Comparison of ENCODE assay signal across 10 cellular contexts in genomic region chr12:121980211-121980891, GRCh38. TPM values are rescaled to one million over a fixed set of nuclear protein-coding genes. Genes with fewer than 3 reads are reported as not detected.
DNase-seq lines count a peak whose midpoint lies in the region; ATAC-seq and TF ChIP-seq lines count a peak whose summit lies in the region.
"Had no signal": no experiment of that assay in that cellular context is flagged by ENCODE, and none has a peak within 500 bp of the region (broad histone marks: within the 10 kb centered on the region; RNA-seq: fewer than 3 reads in every experiment).

No MANE protein-coding gene starts in this region.

- no peaks in the 10 kb centered on the region for H3K4me1 Mint-ChIP-seq in T-helper 17 cell

- no peak overlapping the region for H2BK120ac ChIP-seq in neuronal stem cell (ENCODE audit: low read depth, low read length)

- H2AFZ ChIP-seq in neuronal stem cell (ENCODE audit: low read length), result peak overlapping the region; percentile 22

- H3K18ac ChIP-seq in neuronal stem cell (ENCODE audit: low read length), result no peak overlapping the region

- no peaks in the 10 kb centered on the region for H3K36me3 Mint-ChIP-seq in T-helper 17 cell (ENCODE audit: low read depth)
- H3K36me3 Mint-ChIP-seq: activated naive CD8-positive, alpha-beta T cell treated with anti-CD3 and anti-CD28 coated beads, Interleukin-2, amount 10 ng/mL, durations not matched to agents 7 days and 5 days had no signal

- H3K27me3 Mint-ChIP-seq in T-helper 17 cell, result no peaks in the 10 kb centered on the region

- no peak overlapping the region for H4K8ac ChIP-seq in neuronal stem cell (ENCODE audit: low read depth, low read length)

- H3K79me1 ChIP-seq in neuronal stem cell (ENCODE audit: low read depth, low read length), result no peaks in the 10 kb centered on the region

- no CpG with 5 or more reads among the region's 11 CpGs for WGBS in neuronal stem cell (ENCODE audit: extremely low coverage in 2 of 2, insufficient read length in 2 of 2, insufficient replicate concordance in 1 of 2), 2 donors

- no peak overlapping the region for H3K23ac ChIP-seq in neuronal stem cell (ENCODE audit: low read depth, low read length, poor library complexity)

- DNase-seq in T-helper 17 cell (no peak), neuronal stem cell (ENCODE audit: low spot score) (no peak), KG1 (lab: John Stamatoyannopoulos, UW) (no peak), breast epithelium (ENCODE audit: low spot score in 2 of 2) (no peak)
- DNase-seq: activated naive CD8-positive, alpha-beta T cell treated with anti-CD3 and anti-CD28 coated beads, Interleukin-2, amount 10 ng/mL, durations not matched to agents 7 days and 5 days; NCI-H446 had no signal

- H2BK5ac ChIP-seq in neuronal stem cell (ENCODE audit: low read length), result no peak overlapping the region

- H3K9me3 ChIP-seq in T-helper 17 cell (ENCODE audit: control insufficient read depth, low read length, poor library complexity, severe bottlenecking) (no peaks in the 10 kb centered on the region), neuronal stem cell (replicated peaks in 1 of 2; ENCODE audit: control insufficient read depth in 2 of 2, insufficient read depth in 1 of 2, low read depth in 1 of 2, low read length in 2 of 2) (peaks cover 0 to 2% of the 10 kb centered on the region in 2 donors), breast epithelium (no peaks in the 10 kb centered on the region)

- no peak overlapping the region for H3K4ac ChIP-seq in neuronal stem cell (ENCODE audit: low read length)

- H3K4me3 Mint-ChIP-seq in T-helper 17 cell, result no peak overlapping the region
- H3K4me3 Mint-ChIP-seq: activated naive CD8-positive, alpha-beta T cell treated with anti-CD3 and anti-CD28 coated beads, Interleukin-2, amount 10 ng/mL, durations not matched to agents 7 days and 5 days had no signal

- TF ChIP-seq CTCF in breast epithelium (IDR thresholded peaks at IDR 0.05), result no peak

- ATAC-seq in GM18511 (IDR thresholded peaks at IDR 0.05; ENCODE audit: unreplicated experiment) (peak; percentile 73), HG02884 (IDR thresholded peaks at IDR 0.05; ENCODE audit: unreplicated experiment) (peak; percentile 59), T-helper 17 cell (peak; percentile 53), esophagus mucosa (no peak), GM19455 (IDR thresholded peaks at IDR 0.05; ENCODE audit: unreplicated experiment) (no peak)

- intact Hi-C loops in breast epithelium (cut with DNase I; ENCODE audit: low total_unique reads), result loop anchor here (5.0 kb wide), 1 partner anchor 452 kb away; no protein-coding TSS in a partner anchor

- no peak overlapping the region for H4K91ac ChIP-seq in neuronal stem cell (ENCODE audit: low read depth, low read length, poor library complexity)

- H3K4me2 ChIP-seq in neuronal stem cell (ENCODE audit: insufficient read depth, low read length, poor library complexity, severe bottlenecking), result no peak overlapping the region

- peak overlapping the region; percentile 8 for H2BK15ac ChIP-seq in neuronal stem cell (ENCODE audit: low read length)

- H3K27ac ChIP-seq in neuronal stem cell (replicated peaks; ENCODE audit: low read length) (no peak overlapping the region), breast epithelium (no peak overlapping the region)

- peak overlapping the region in 1 of 2 donors; percentile 4 for H3K4me3 ChIP-seq in neuronal stem cell (ENCODE audit: low read length in 2 of 2)
- no peak overlapping the region for H3K4me3 ChIP-seq in breast epithelium

- H3K27me3 ChIP-seq in neuronal stem cell (ENCODE audit: control insufficient read depth in 3 of 3, insufficient read depth in 3 of 3, low read depth in 1 of 3, low read length in 3 of 3), result peaks cover 0 to 33% (median 0%) of the 10 kb centered on the region in 3 experiments
- H3K27me3 ChIP-seq in breast epithelium, result no peaks in the 10 kb centered on the region

- no peak overlapping the region for H2BK12ac ChIP-seq in neuronal stem cell (ENCODE audit: low read length)

- H3K14ac ChIP-seq in neuronal stem cell (ENCODE audit: low read length), result peak overlapping the region; percentile 1

- TF ChIP-seq POLR2A in breast epithelium (IDR thresholded peaks at IDR 0.05), result no peak

- H3K36me3 ChIP-seq in neuronal stem cell (replicated peaks in 1 of 2; ENCODE audit: control insufficient read depth in 2 of 2, insufficient read depth in 2 of 2, low read length in 2 of 2) (no peaks in the 10 kb centered on the region), breast epithelium (no peaks in the 10 kb centered on the region)

- H2AK5ac ChIP-seq in neuronal stem cell (ENCODE audit: low read depth, low read length), result no peak overlapping the region

- no peak overlapping the region for H3K9ac ChIP-seq in neuronal stem cell (ENCODE audit: low read depth, low read length, poor library complexity)

- H3K4me1 ChIP-seq in neuronal stem cell (ENCODE audit: control insufficient read depth in 2 of 2, insufficient read depth in 1 of 2, low read depth in 1 of 2, low read length in 2 of 2), result peaks cover 3 to 8% of the 10 kb centered on the region in 2 donors
- H3K4me1 ChIP-seq in breast epithelium, result no peaks in the 10 kb centered on the region

- H3K27ac Mint-ChIP-seq in T-helper 17 cell, result peak overlapping the region; percentile 16
- H3K27ac Mint-ChIP-seq: activated naive CD8-positive, alpha-beta T cell treated with anti-CD3 and anti-CD28 coated beads, Interleukin-2, amount 10 ng/mL, durations not matched to agents 7 days and 5 days had no signal

RNA-seq across cellular contexts. Expression of gene BCL7A, which starts 41.3 kb away (rescaled TPM):
- total RNA-seq in T-helper 17 cell (1 to 10 TPM; 2.6 to 4.0 TPM), esophagus mucosa (2.3 TPM), breast epithelium (10 to 100 TPM in 1 of 3 donors, 1 to 10 TPM in 2; 6.2 to 13.5 (median 8.8) TPM)
- polyA plus RNA-seq in neuronal stem cell (2013, experiment 1 of 2), result 31.6 TPM
- polyA plus RNA-seq in neuronal stem cell (2013, experiment 2 of 2), result 32.9 TPM

Comparison
In these comparisons a context has a peak if more than half of its experiments do, and no peak if none do; other contexts are left out.
1. ATAC-seq: peak in GM18511 (single experiment), HG02884 (single experiment) and T-helper 17 cell (single experiment); none in esophagus mucosa (single experiment) and GM19455 (single experiment).